Comparison of ENCODE assay signal across 1 cellular context in genomic region chr10:80414126-80414898, GRCh38.
TF ChIP-seq lines count a peak whose summit lies in the region.

No MANE protein-coding gene starts in this region.

TF ChIP-seq in HepG2, 621 proteins besides CTCF, POLR2A, EP300 and RAD21 (continued from another document and continues in another):
- no peak for TF ChIP-seq LBX2 (CRISPR knock-in tag; IDR thresholded peaks at IDR 0.05; ENCODE audit: borderline replicate concordance)
- TF ChIP-seq KAT7 (CRISPR knock-in tag; IDR thresholded peaks at IDR 0.05; ENCODE audit: borderline replicate concordance) = peak; percentile 75; the same call in 1 of the 2 replicates
- no peak for TF ChIP-seq TEAD2 (CRISPR knock-in tag; IDR thresholded peaks at IDR 0.05)
- TF ChIP-seq TEAD3 (CRISPR knock-in tag; optimal IDR thresholded peaks at IDR 0.05; ENCODE audit: borderline replicate concordance) = peak; percentile 60
- TF ChIP-seq ZNF75D (CRISPR knock-in tag; IDR thresholded peaks at IDR 0.05; ENCODE audit: borderline replicate concordance) = no peak
- peak; percentile 47; the same call in 1 of the 2 replicates for TF ChIP-seq IRF2 (CRISPR knock-in tag; IDR thresholded peaks at IDR 0.05)
- no peak for TF ChIP-seq ARID2 (CRISPR knock-in tag; IDR thresholded peaks at IDR 0.05; ENCODE audit: borderline replicate concordance)
- no peak for TF ChIP-seq LCORL (IDR thresholded peaks at IDR 0.05)
- peak; percentile 60; the same call in 1 of the 2 replicates for TF ChIP-seq LCORL (CRISPR knock-in tag; IDR thresholded peaks at IDR 0.05)
- peak; percentile 32 for TF ChIP-seq SOX5 (CRISPR knock-in tag; IDR thresholded peaks at IDR 0.05; ENCODE audit: borderline replicate concordance)
- TF ChIP-seq MAZ (IDR thresholded peaks at IDR 0.05; ENCODE audit: borderline replicate concordance, low read depth, low read length) = no peak
- 0 out of 2 replicates have a peak, but pooled peaks have one; percentile 43 for TF ChIP-seq MAZ (CRISPR knock-in tag; IDR thresholded peaks at IDR 0.05; ENCODE audit: low read depth)
- 0 out of 2 replicates have a peak, but pooled peaks have one; percentile 30 for TF ChIP-seq NPAS2 (CRISPR knock-in tag; IDR thresholded peaks at IDR 0.05; ENCODE audit: borderline replicate concordance)
- 0 out of 2 replicates have a peak, but pooled peaks have one; percentile 68 for TF ChIP-seq ZSCAN25 (CRISPR knock-in tag; IDR thresholded peaks at IDR 0.05)
- peak; percentile 85; the same call in 1 of the 2 replicates for TF ChIP-seq ZNF292 (CRISPR knock-in tag; IDR thresholded peaks at IDR 0.05; ENCODE audit: borderline replicate concordance, low read depth)
- peak; percentile 27; the same call in 1 of the 2 replicates for TF ChIP-seq TBX2 (CRISPR knock-in tag; IDR thresholded peaks at IDR 0.05; ENCODE audit: borderline replicate concordance)
- peak; percentile 37; the same call in 1 of the 2 replicates for TF ChIP-seq RARA (CRISPR knock-in tag; IDR thresholded peaks at IDR 0.05)
- 0 out of 2 replicates have a peak, but pooled peaks have one; percentile 25 for TF ChIP-seq PPARG (CRISPR knock-in tag; conservative IDR thresholded peaks at IDR 0.05)
- TF ChIP-seq STAT6 (CRISPR knock-in tag; IDR thresholded peaks at IDR 0.05; ENCODE audit: borderline replicate concordance) = 0 out of 2 replicates have a peak, but pooled peaks have one; percentile 2
- TF ChIP-seq AGO2 (optimal IDR thresholded peaks at IDR 0.05; ENCODE audit: low read depth, low read length) = no peak
- no peak for TF ChIP-seq ZNF432 (CRISPR knock-in tag; IDR thresholded peaks at IDR 0.05; ENCODE audit: borderline replicate concordance)
- no peak for TF ChIP-seq HBP1 (CRISPR knock-in tag; IDR thresholded peaks at IDR 0.05; ENCODE audit: low read depth)
- TF ChIP-seq ASH2L (IDR thresholded peaks at IDR 0.05; ENCODE audit: insufficient read length, low read depth, low read length) = peak; percentile 5
- TF ChIP-seq NFKB2 (CRISPR knock-in tag; IDR thresholded peaks at IDR 0.05; ENCODE audit: borderline replicate concordance) = no peak
- TF ChIP-seq SPEN (CRISPR knock-in tag; IDR thresholded peaks at IDR 0.05; ENCODE audit: low read depth) = no peak
- 0 out of 2 replicates have a peak, but pooled peaks have one; percentile 24 for TF ChIP-seq THAP11 (CRISPR knock-in tag; IDR thresholded peaks at IDR 0.05)
- 0 out of 2 replicates have a peak, but pooled peaks have one; percentile 30 for TF ChIP-seq ZGPAT (CRISPR knock-in tag; IDR thresholded peaks at IDR 0.05)
- TF ChIP-seq REL (CRISPR knock-in tag; conservative IDR thresholded peaks at IDR 0.05) = no peak
- no peak for TF ChIP-seq ZNF740 (CRISPR knock-in tag; IDR thresholded peaks at IDR 0.05)
- TF ChIP-seq KMT2A (CRISPR knock-in tag; IDR thresholded peaks at IDR 0.05) = 0 out of 2 replicates have a peak, but pooled peaks have one; percentile 37
- TF ChIP-seq ZSCAN22 (CRISPR knock-in tag; IDR thresholded peaks at IDR 0.05) = peak; percentile 57; the same call in 1 of the 2 replicates
- no peak for TF ChIP-seq ZNF232 (CRISPR knock-in tag; IDR thresholded peaks at IDR 0.05; ENCODE audit: borderline replicate concordance)
- TF ChIP-seq ZNF761 (CRISPR knock-in tag; conservative IDR thresholded peaks at IDR 0.05) = 0 out of 2 replicates have a peak, but pooled peaks have one; percentile 45
- 0 out of 2 replicates have a peak, but pooled peaks have one; percentile 27 for TF ChIP-seq HNF1B (CRISPR knock-in tag; IDR thresholded peaks at IDR 0.05)
- TF ChIP-seq ZNF644 (CRISPR knock-in tag; IDR thresholded peaks at IDR 0.05; ENCODE audit: low read depth) = 0 out of 2 replicates have a peak, but pooled peaks have one; percentile 70
- TF ChIP-seq ATF7 (IDR thresholded peaks at IDR 0.05) = no peak
- TF ChIP-seq ATF7 (CRISPR knock-in tag; IDR thresholded peaks at IDR 0.05) = no peak
- peak; percentile 44; the same call in 1 of the 2 replicates for TF ChIP-seq ZNF646 (CRISPR knock-in tag; IDR thresholded peaks at IDR 0.05)
- peak; percentile 90 for TF ChIP-seq HNF4A (CRISPR knock-in tag; IDR thresholded peaks at IDR 0.05)
- TF ChIP-seq PREB (CRISPR knock-in tag; IDR thresholded peaks at IDR 0.05) = no peak
- 0 out of 2 replicates have a peak, but pooled peaks have one; percentile 32 for TF ChIP-seq ZNF280D (CRISPR knock-in tag; IDR thresholded peaks at IDR 0.05)
